Comparison of ENCODE assay signal across 1 cellular context in genomic region chr5:34591723-34592122, GRCh38.
TF ChIP-seq lines count a peak whose summit lies in the region.

No MANE protein-coding gene starts in this region.

TF ChIP-seq in SK-N-SH treated with all-trans-retinoic acid at 6 μM for 48 hours, 23 proteins besides CTCF, POLR2A, EP300 and RAD21 (continued from another document):
- TF ChIP-seq POU6F1 (CRISPR knock-in tag; IDR thresholded peaks at IDR 0.05; ENCODE audit: borderline replicate concordance, low read depth) (no peak), ARNTL (CRISPR knock-in tag; IDR thresholded peaks at IDR 0.05; ENCODE audit: borderline replicate concordance, low read depth) (no peak), ZNF565 (CRISPR knock-in tag; conservative IDR thresholded peaks at IDR 0.05; ENCODE audit: low read depth) (no peak), TOX (CRISPR knock-in tag; IDR thresholded peaks at IDR 0.05; ENCODE audit: borderline replicate concordance) (no peak), ZFP30 (CRISPR knock-in tag; IDR thresholded peaks at IDR 0.05) (no peak), ZNF8 (CRISPR knock-in tag; IDR thresholded peaks at IDR 0.05) (no peak), ZNF70 (CRISPR knock-in tag; IDR thresholded peaks at IDR 0.05) (no peak), TSHZ2 (CRISPR knock-in tag; IDR thresholded peaks at IDR 0.05) (no peak), OSR1 (CRISPR knock-in tag; IDR thresholded peaks at IDR 0.05) (no peak), GLIS3 (CRISPR knock-in tag; IDR thresholded peaks at IDR 0.05) (no peak)
